8 cellular contexts compared by ENCODE assay signal in genomic region chr6:26120115-26120514, GRCh38. TPM values are rescaled to one million over a fixed set of nuclear protein-coding genes. Genes with fewer than 3 reads are reported as not detected.
A peak's percentile ranks its signal among the peaks of the same experiment; 100 is the strongest.
DNase-seq lines count a peak whose midpoint lies in the region; ATAC-seq, FAIRE-seq and TF ChIP-seq lines count a peak whose summit lies in the region.
"Not testable (repeated sequence)": the region's sequence is repeated elsewhere in the genome, so short reads cannot be mapped to it uniquely, and the experiment has no call there.

No MANE protein-coding gene starts in this region.

- H2AK9ac ChIP-seq in IMR-90 (replicated peaks; ENCODE audit: low read depth, low read length, poor library complexity) = not testable (repeated sequence)

- H3K18ac ChIP-seq in IMR-90 (ENCODE audit: low read depth, low read length); mesenchymal stem cell (ENCODE audit: low read depth in 1 of 2, low read length in 2 of 2): not testable (repeated sequence)

- in situ Hi-C loops in IMR-90 (cut with MboI; ENCODE audit: low sequenced_read_pairs) = not testable (repeated sequence)

- BruUV-seq in Caco-2 (replicated peaks; lab: Mats Ljungman, UMichigan); IMR-90 (replicated peaks; lab: Mats Ljungman, UMichigan); PC-3 (replicated peaks; lab: Mats Ljungman, UMichigan): not testable (repeated sequence)

- H2BK20ac ChIP-seq in IMR-90 (ENCODE audit: low read depth, low read length) = not testable (repeated sequence)

- peaks cover 35% of the 10 kb centered on the region for H3K4me1 Mint-ChIP-seq in Caco-2 (ENCODE audit: low read depth, unreplicated experiment)
- H3K4me1 Mint-ChIP-seq in astrocyte (ENCODE audit: low read depth, unreplicated experiment) = peaks cover 10% of the 10 kb centered on the region

- DNase-seq in Caco-2; IMR-90; PC-3; astrocyte (ENCODE audit: low read depth); hepatocyte (ENCODE audit: low spot score); mesenchymal stem cell: not testable (repeated sequence)

- CTCF ChIA-PET in Caco-2 (lab: Charles Lee); IMR-90 (lab: Yijun Ruan, JAX); PC-3 (lab: Charles Lee): not testable (repeated sequence)

- H4K20me1 ChIP-seq in IMR-90 (ENCODE audit: insufficient read depth, low read length) = peaks cover 12% of the 10 kb centered on the region
- H4K20me1 ChIP-seq in PC-3 (ENCODE audit: low read length) = peaks cover 11% of the 10 kb centered on the region
- H4K20me1 ChIP-seq in astrocyte (ENCODE audit: insufficient read depth, low read length) = peaks cover 11% of the 10 kb centered on the region
- peaks cover 10% of the 10 kb centered on the region for H4K20me1 ChIP-seq in hepatocyte (ENCODE audit: insufficient read depth, poor library complexity, severe bottlenecking)

- H3K27ac Mint-ChIP-seq in Caco-2 (ENCODE audit: unreplicated experiment) = peak overlapping the region; percentile 87
- peak overlapping the region; percentile 62 for H3K27ac Mint-ChIP-seq in astrocyte (ENCODE audit: unreplicated experiment)

- H2BK5ac ChIP-seq in IMR-90 (ENCODE audit: low read depth, low read length, poor library complexity, severe bottlenecking); mesenchymal stem cell (ENCODE audit: low read depth, low read length, poor library complexity, severe bottlenecking): not testable (repeated sequence)

- peaks cover 43% of the 10 kb centered on the region for H3K36me3 Mint-ChIP-seq in Caco-2 (ENCODE audit: insufficient read depth, unreplicated experiment)
- H3K36me3 Mint-ChIP-seq in astrocyte (ENCODE audit: low read depth, unreplicated experiment) = not testable (repeated sequence)

- 0 out of 2 replicates have a peak overlapping the region, but pooled peaks have one; percentile 15 for H4K91ac ChIP-seq in IMR-90 (ENCODE audit: insufficient read depth, low read depth, low read length)
- H4K91ac ChIP-seq in mesenchymal stem cell (ENCODE audit: low read length) = not testable (repeated sequence)

- not testable (repeated sequence) for H3K9ac ChIP-seq in IMR-90 (ENCODE audit: low read depth, low read length); astrocyte (ENCODE audit: low read length); mesenchymal stem cell (ENCODE audit: low read length)
- peak overlapping the region; percentile 89 for H3K9ac ChIP-seq in PC-3 (ENCODE audit: low read length)

- intact Hi-C loops in Caco-2 (cut with micrococcal nuclease; ENCODE audit: unreplicated experiment) (loop anchor here (5.0 to 10.0 kb wide), 2 partner anchors 155 to 1772 kb away; a partner anchor contains a TSS), PC-3 (cut with micrococcal nuclease) (loop anchor here (5.0 to 10.0 kb wide), 2 partner anchors 1027 to 1715 kb away; a partner anchor contains a TSS)
- intact Hi-C loops in IMR-90 (cut with micrococcal nuclease) = not testable (repeated sequence)

- not testable (repeated sequence) for H3K4me3 Mint-ChIP-seq in Caco-2 (ENCODE audit: unreplicated experiment); astrocyte (ENCODE audit: unreplicated experiment)

- not testable (repeated sequence) for H3K27me3 Mint-ChIP-seq in Caco-2 (ENCODE audit: insufficient read depth, unreplicated experiment); astrocyte (ENCODE audit: low read depth, unreplicated experiment)

- peaks cover 23% of the 10 kb centered on the region for H3K4me1 ChIP-seq in Caco-2
- H3K4me1 ChIP-seq in IMR-90 (ENCODE audit: control insufficient read depth, insufficient read depth, low read length); astrocyte (ENCODE audit: insufficient read depth, low read length); hepatocyte (ENCODE audit: insufficient read depth); mesenchymal stem cell (ENCODE audit: control insufficient read depth, insufficient read depth, low read depth, low read length): not testable (repeated sequence)
- peaks cover 38% of the 10 kb centered on the region for H3K4me1 ChIP-seq in PC-3 (ENCODE audit: insufficient read depth, low read length)

- TF ChIP-seq RAD21 in IMR-90 (IDR thresholded peaks at IDR 0.05; ENCODE audit: low read length) = not testable (repeated sequence)

- H3K27me3 ChIP-seq in Caco-2 (replicated peaks; ENCODE audit: control insufficient read depth, insufficient read depth, low read length); IMR-90 (ENCODE audit: control insufficient read depth, insufficient read depth, low read length); PC-3 (ENCODE audit: low read length); astrocyte (ENCODE audit: insufficient read depth, low read length); hepatocyte; mesenchymal stem cell (ENCODE audit: control insufficient read depth in 1 of 2, insufficient read depth in 1 of 2, low read length in 2 of 2): not testable (repeated sequence)

- not testable (repeated sequence) for FAIRE-seq in astrocyte (lab: Jason Lieb, UNC)

- TF ChIP-seq CTCF in 22Rv1 (IDR thresholded peaks at IDR 0.05); Caco-2 (IDR thresholded peaks at IDR 0.05; ENCODE audit: insufficient read depth in 1 of 2, low read depth in 1 of 2, low read length in 1 of 2, severe bottlenecking in 1 of 2, unreplicated experiment in 1 of 2); IMR-90 (conservative IDR thresholded peaks at IDR 0.05; ENCODE audit: low read depth, low read length); PC-3 (conservative IDR thresholded peaks at IDR 0.05; ENCODE audit: low read depth, low read length); astrocyte (IDR thresholded peaks at IDR 0.05; ENCODE audit: insufficient read depth, low read depth, low read length); hepatocyte (IDR thresholded peaks at IDR 0.05; ENCODE audit: poor library complexity): not testable (repeated sequence)

- H3K9me1 ChIP-seq in IMR-90 (ENCODE audit: insufficient read depth, low read length) = not testable (repeated sequence)

- not testable (repeated sequence) for H3K23ac ChIP-seq in IMR-90 (ENCODE audit: low read depth, low read length); mesenchymal stem cell (ENCODE audit: low read length in 2 of 2)

- not testable (repeated sequence) for H2AFZ ChIP-seq in IMR-90 (replicated peaks; ENCODE audit: low read length, poor library complexity); PC-3 (ENCODE audit: low read length); astrocyte (ENCODE audit: low read depth, low read length); hepatocyte; mesenchymal stem cell (ENCODE audit: low read depth, low read length)

- not testable (repeated sequence) for H3K36me3 ChIP-seq in Caco-2 (ENCODE audit: control insufficient read depth, insufficient read depth, low read length); IMR-90 (ENCODE audit: control insufficient read depth, insufficient read depth, low read length); PC-3 (ENCODE audit: low read depth, low read length); astrocyte (ENCODE audit: insufficient read depth, low read length); hepatocyte (replicated peaks; ENCODE audit: insufficient read depth, low read depth); mesenchymal stem cell (ENCODE audit: control insufficient read depth in 1 of 2, insufficient read depth in 2 of 2, low read depth in 1 of 2, low read length in 2 of 2)

- not testable (repeated sequence) for H2BK120ac ChIP-seq in IMR-90 (ENCODE audit: low read depth, low read length); mesenchymal stem cell (ENCODE audit: low read depth, low read length)

- not testable (repeated sequence) for H3K9me2 ChIP-seq in PC-3 (replicated peaks; ENCODE audit: low read length); hepatocyte (replicated peaks; ENCODE audit: insufficient read depth)

- H3K79me1 ChIP-seq in IMR-90 (ENCODE audit: low read depth in 1 of 2, low read length in 2 of 2); mesenchymal stem cell (replicated peaks; ENCODE audit: low read length, poor library complexity, severe bottlenecking): not testable (repeated sequence)

- no CpG with 5 or more reads among the region's 8 CpGs for WGBS in IMR-90 (ENCODE audit: extremely low coverage in 2 of 2, insufficient read length in 1 of 2), 2 experiments
- 95% methylated on average over 8 of the region's 8 CpGs for WGBS in hepatocyte (ENCODE audit: low lambda C conversion rate, missing lambda C conversion rate)
- WGBS in mesenchymal stem cell = 98% methylated on average over 6 of the region's 8 CpGs

- ATAC-seq in IMR-90 (ENCODE audit: low read depth); PC-3: not testable (repeated sequence)

- H3K9me3 Mint-ChIP-seq in Caco-2 (ENCODE audit: unreplicated experiment); astrocyte (ENCODE audit: unreplicated experiment): not testable (repeated sequence)

- H2BK12ac ChIP-seq in mesenchymal stem cell (ENCODE audit: low read length in 2 of 2) = not testable (repeated sequence)

- H2BK15ac ChIP-seq in IMR-90 (ENCODE audit: low read depth, low read length); mesenchymal stem cell (ENCODE audit: low read depth, poor library complexity, severe bottlenecking): not testable (repeated sequence)

- H3K56ac ChIP-seq in IMR-90 (ENCODE audit: extremely low read depth, insufficient read depth, low read length) = not testable (repeated sequence)

- not testable (repeated sequence) for H4K8ac ChIP-seq in IMR-90 (ENCODE audit: low read depth in 2 of 2, low read length in 2 of 2); mesenchymal stem cell (ENCODE audit: low read length)

- H2AK5ac ChIP-seq in IMR-90 (ENCODE audit: low read depth, low read length) = not testable (repeated sequence)
- H2AK5ac ChIP-seq in mesenchymal stem cell (ENCODE audit: low read length, severe bottlenecking) = peak overlapping the region; percentile 75

- dilution Hi-C loops in IMR-90 (cut with HindIII; ENCODE audit: low sequenced_read_pairs, unreplicated experiment) = not testable (repeated sequence)

- TF ChIP-seq POLR2A in IMR-90 (IDR thresholded peaks at IDR 0.05; ENCODE audit: low read depth, low read length) = not testable (repeated sequence)

- H3K79me2 ChIP-seq in PC-3 (ENCODE audit: low read length) (peaks cover 30% of the 10 kb centered on the region), astrocyte (ENCODE audit: insufficient read depth, low read length) (peaks cover 11% of the 10 kb centered on the region), hepatocyte (peaks cover 17% of the 10 kb centered on the region)

- not testable (repeated sequence) for H3F3A ChIP-seq in PC-3 (ENCODE audit: low read length, unreplicated experiment)

- H3K9me3 ChIP-seq in Caco-2; IMR-90 (ENCODE audit: control insufficient read depth, insufficient read depth, low read length); PC-3 (ENCODE audit: low read length); astrocyte (ENCODE audit: insufficient read depth, low read depth, low read length); hepatocyte (ENCODE audit: low read depth); mesenchymal stem cell (ENCODE audit: control insufficient read depth, low read length): not testable (repeated sequence)

- not testable (repeated sequence) for H3K4me3 ChIP-seq in Caco-2 (ENCODE audit: low read depth, low read length); IMR-90 (ENCODE audit: insufficient read depth, low read depth, low read length); astrocyte (ENCODE audit: insufficient read depth, low read depth, low read length); hepatocyte; mesenchymal stem cell (ENCODE audit: insufficient read depth in 1 of 2, low read depth in 1 of 2, low read length in 2 of 2)
- peak overlapping the region; percentile 96; the same call in 1 of the 2 replicates for H3K4me3 ChIP-seq in PC-3 (ENCODE audit: low read length)

- peak overlapping the region; percentile 100 for H3K27ac ChIP-seq in 22Rv1
- H3K27ac ChIP-seq in IMR-90 (ENCODE audit: insufficient read depth, low read length); astrocyte (ENCODE audit: low read depth, low read length); hepatocyte: not testable (repeated sequence)
- peak overlapping the region; percentile 94 for H3K27ac ChIP-seq in PC-3 (ENCODE audit: low read length)
- peak overlapping the region; percentile 98 for H3K27ac ChIP-seq in mesenchymal stem cell (ENCODE audit: low read length, poor library complexity, severe bottlenecking)
- H3K27ac ChIP-seq in temporal lobe (ENCODE audit: low read depth, low read length) = peak overlapping the region; percentile 17

- H3K4me2 ChIP-seq in IMR-90 (ENCODE audit: low read depth, low read length); astrocyte (ENCODE audit: low read length); mesenchymal stem cell (ENCODE audit: low read length, poor library complexity, severe bottlenecking): not testable (repeated sequence)
- H3K4me2 ChIP-seq in PC-3 (ENCODE audit: low read length) (peak overlapping the region; percentile 80), hepatocyte (peak overlapping the region; percentile 77)

- H3K4ac ChIP-seq in IMR-90 (ENCODE audit: low read depth, low read length); mesenchymal stem cell (ENCODE audit: low read depth in 1 of 2, low read length in 2 of 2): not testable (repeated sequence)

- H3K14ac ChIP-seq in IMR-90 (replicated peaks; ENCODE audit: low read depth, low read length); mesenchymal stem cell (ENCODE audit: low read length in 2 of 2): not testable (repeated sequence)

- H4K5ac ChIP-seq in IMR-90 (ENCODE audit: low read depth, low read length) = not testable (repeated sequence)

- POLR2A ChIA-PET in Caco-2 (lab: Charles Lee) (interaction anchor here (0.6 to 1.0 kb wide), 3 partner anchors 15 to 1770 kb away, joined by 3 to 4 read pairs (median 3); no protein-coding TSS in a partner anchor), IMR-90 (lab: Charles Lee; ENCODE audit: unreplicated experiment) (interaction anchor here (0.6 kb wide), 1 partner anchor 77 kb away, joined by 8 read pairs; a partner anchor contains a TSS)
- POLR2A ChIA-PET in PC-3 (lab: Charles Lee; ENCODE audit: unreplicated experiment) = not testable (repeated sequence)

RNA-seq across cellular contexts. Expression of gene HFE, which starts 32.9 kb away (rescaled TPM):
- total RNA-seq in Caco-2 (2022) (5.7 and 7.4 TPM in 2 replicates), IMR-90 (2012; rRNA removed) (13.6 and 14.9 TPM in 2 replicates), PC-3 (2014; rRNA removed) (not detected in 2 replicates), astrocyte (5.7 and 7.7 TPM in 2 replicates), hepatocyte (5.6 and 7.4 TPM in 2 replicates), temporal lobe (1.2 TPM)
- polyA plus RNA-seq in IMR-90 (2012; rRNA removed) (11.7 and 15.7 TPM in 2 replicates), hepatocyte (3.6 and 4.5 TPM in 2 replicates)
- polyA plus RNA-seq in IMR-90 (2012; cell fraction: cytosol; rRNA removed) = 9.0 and 14.0 TPM in 2 replicates
- 8.4 and 16.6 TPM in 2 replicates for polyA plus RNA-seq in IMR-90 (2012; cell fraction: nucleus; rRNA removed; ENCODE audit: low replicate concordance)
- 10.1 TPM for polyA plus RNA-seq in mesenchymal stem cell (2013, experiment 1 of 2)
- polyA plus RNA-seq in mesenchymal stem cell (2013, experiment 2 of 2) = 9.2 TPM
